Comparison of ENCODE assay signal across 3 cellular contexts in the genomic region with DNA sequence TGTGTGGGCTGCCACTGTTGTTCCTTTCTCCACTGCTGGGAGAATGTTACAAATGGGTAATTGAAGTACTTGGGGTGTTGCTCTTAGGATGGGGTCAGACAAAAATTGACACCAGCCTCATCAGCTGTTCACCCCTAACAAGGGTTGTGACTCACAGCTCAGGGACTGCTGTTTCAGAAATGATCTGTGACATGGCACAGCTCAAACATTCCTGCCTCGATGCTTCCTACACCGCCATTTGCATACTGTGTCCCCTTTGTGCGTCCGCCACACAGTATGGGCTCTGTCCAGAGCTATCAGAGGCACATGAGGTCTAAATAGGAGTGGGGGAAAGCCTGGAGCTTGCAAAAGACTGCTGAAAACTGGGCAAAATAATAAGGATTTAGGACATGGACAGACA.
TF ChIP-seq lines count a peak whose summit lies in the region.

No MANE protein-coding gene starts in this region.

TF ChIP-seq in SK-N-SH, 30 proteins besides CTCF, POLR2A, EP300 and RAD21:
- TF ChIP-seq YY1 (IDR thresholded peaks at IDR 0.05; ENCODE audit: low read depth) (no peak), GABPA (IDR thresholded peaks at IDR 0.05; ENCODE audit: low read depth) (no peak), POLR2AphosphoS5 (IDR thresholded peaks at IDR 0.05; ENCODE audit: low read depth, low read length) (no peak), TCF12 (IDR thresholded peaks at IDR 0.05) (no peak), NRF1 (IDR thresholded peaks at IDR 0.05; ENCODE audit: low read depth, low read length) (no peak), MEF2A (IDR thresholded peaks at IDR 0.05; ENCODE audit: borderline replicate concordance, low read depth) (no peak), RFX5 (IDR thresholded peaks at IDR 0.05; ENCODE audit: low read length) (no peak), NFIC (IDR thresholded peaks at IDR 0.05; ENCODE audit: borderline replicate concordance) (no peak), MAX (IDR thresholded peaks at IDR 0.05; ENCODE audit: low read depth) (no peak), FOXJ3 (CRISPR knock-in tag; IDR thresholded peaks at IDR 0.05) (no peak), TEAD4 (IDR thresholded peaks at IDR 0.05; ENCODE audit: borderline replicate concordance, insufficient read depth) (no peak)

TF ChIP-seq in SK-N-SH treated with all-trans-retinoic acid at 6 μM for 48 hours, 23 proteins besides CTCF, POLR2A, EP300 and RAD21:
- TF ChIP-seq ZFP3 (CRISPR knock-in tag; IDR thresholded peaks at IDR 0.05) (no peak), TOX (CRISPR knock-in tag; IDR thresholded peaks at IDR 0.05; ENCODE audit: borderline replicate concordance) (no peak), RARB (CRISPR knock-in tag; IDR thresholded peaks at IDR 0.05) (no peak), ZFP30 (CRISPR knock-in tag; IDR thresholded peaks at IDR 0.05) (no peak), SNAI2 (CRISPR knock-in tag; IDR thresholded peaks at IDR 0.05) (no peak), CREB5 (CRISPR knock-in tag; IDR thresholded peaks at IDR 0.05; ENCODE audit: low read depth) (no peak), PPARA (CRISPR knock-in tag; IDR thresholded peaks at IDR 0.05; ENCODE audit: borderline replicate concordance) (no peak), ISL1 (CRISPR knock-in tag; IDR thresholded peaks at IDR 0.05) (no peak)

TF ChIP-seq in GM12878, 131 proteins besides CTCF, POLR2A, EP300 and RAD21:
- TF ChIP-seq MLLT1 (IDR thresholded peaks at IDR 0.05) (no peak), SMAD1 (IDR thresholded peaks at IDR 0.05; ENCODE audit: low read depth, partially characterized antibody) (no peak), TBL1XR1 (IDR thresholded peaks at IDR 0.05; ENCODE audit: low read depth, low read length) (no peak), ZBTB33 (IDR thresholded peaks at IDR 0.05) (no peak), POLR2AphosphoS5 (IDR thresholded peaks at IDR 0.05; ENCODE audit: low read length) (no peak), RBBP5 (conservative IDR thresholded peaks at IDR 0.05) (no peak)
TF ChIP-seq in GM12878: peak in this region for 0.
